1 cellular context compared by ENCODE assay signal in the genomic region with DNA sequence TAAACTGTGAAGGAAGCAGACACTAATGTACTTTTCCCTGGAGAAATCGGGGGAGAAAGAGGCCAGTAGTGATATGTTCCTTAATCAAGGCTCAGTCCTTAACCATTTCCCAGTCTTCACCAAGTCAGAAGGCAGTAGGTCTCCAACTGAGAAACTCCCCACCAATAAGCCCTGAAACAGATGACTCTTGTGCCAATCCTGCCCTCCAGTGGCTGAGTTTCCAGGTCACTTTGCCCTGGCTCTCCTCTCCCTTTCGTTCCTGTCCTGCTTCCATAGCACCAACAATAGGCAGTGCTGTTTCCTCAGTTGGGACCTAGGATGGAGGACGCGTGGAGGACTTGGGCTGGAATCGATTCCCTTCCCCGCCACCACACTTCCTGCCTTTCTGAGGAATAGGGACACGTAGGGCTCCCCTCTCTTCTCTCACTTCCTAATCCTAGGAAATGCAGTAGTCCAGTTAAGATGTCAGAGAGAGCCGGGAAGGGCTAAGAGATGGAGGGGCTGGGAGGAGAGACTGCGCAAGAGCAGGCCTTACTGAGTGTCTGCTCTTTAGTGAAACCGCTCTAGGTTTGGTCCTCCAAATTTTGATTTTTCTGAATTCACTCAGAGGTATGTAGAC.
TF ChIP-seq lines count a peak whose summit lies in the region.

No MANE protein-coding gene starts in this region.

TF ChIP-seq in IMR-90, 13 proteins besides CTCF, POLR2A, EP300 and RAD21 (continued from another document):
- TF ChIP-seq BHLHE40 (IDR thresholded peaks at IDR 0.05; ENCODE audit: low read depth, low read length) (no peak), RCOR1 (IDR thresholded peaks at IDR 0.05; ENCODE audit: insufficient replicate concordance, low read length) (no peak), RFX5 (IDR thresholded peaks at IDR 0.05; ENCODE audit: low read depth, low read length) (no peak), CEBPB (IDR thresholded peaks at IDR 0.05; ENCODE audit: low read depth, low read length) (no peak), MAZ (IDR thresholded peaks at IDR 0.05; ENCODE audit: borderline replicate concordance, low read depth, low read length) (0 out of 2 replicates have a peak, but pooled peaks have one; percentile 14), MAFK (IDR thresholded peaks at IDR 0.05; ENCODE audit: low read depth, low read length) (no peak), SMC3 (IDR thresholded peaks at IDR 0.05; ENCODE audit: low read depth, low read length) (peak; percentile 77)
- TF ChIP-seq, protein P1, sequence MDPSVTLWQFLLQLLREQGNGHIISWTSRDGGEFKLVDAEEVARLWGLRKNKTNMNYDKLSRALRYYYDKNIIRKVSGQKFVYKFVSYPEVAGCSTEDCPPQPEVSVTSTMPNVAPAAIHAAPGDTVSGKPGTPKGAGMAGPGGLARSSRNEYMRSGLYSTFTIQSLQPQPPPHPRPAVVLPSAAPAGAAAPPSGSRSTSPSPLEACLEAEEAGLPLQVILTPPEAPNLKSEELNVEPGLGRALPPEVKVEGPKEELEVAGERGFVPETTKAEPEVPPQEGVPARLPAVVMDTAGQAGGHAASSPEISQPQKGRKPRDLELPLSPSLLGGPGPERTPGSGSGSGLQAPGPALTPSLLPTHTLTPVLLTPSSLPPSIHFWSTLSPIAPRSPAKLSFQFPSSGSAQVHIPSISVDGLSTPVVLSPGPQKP (IDR thresholded peaks at IDR 0.05; ENCODE audit: borderline replicate concordance, low read depth, low read length): no peak
